6 cellular contexts compared by ENCODE assay signal in genomic region chr2:200863655-200864205, GRCh38. TPM values are rescaled to one million over a fixed set of nuclear protein-coding genes. Genes with fewer than 3 reads are reported as not detected.
DNase-seq lines count a peak whose midpoint lies in the region; ATAC-seq, FAIRE-seq and TF ChIP-seq lines count a peak whose summit lies in the region.

No MANE protein-coding gene starts in this region.

- no peak for TF ChIP-seq POLR2A in GM12891 (IDR thresholded peaks at IDR 0.05; ENCODE audit: low read depth, low read length)

- ATAC-seq in HG03342 (IDR thresholded peaks at IDR 0.05; ENCODE audit: unreplicated experiment) = peak; percentile 18
- no peak for ATAC-seq in left lobe of liver

- no peaks in the 10 kb centered on the region for H3K27me3 Mint-ChIP-seq in astrocyte (ENCODE audit: low read depth, unreplicated experiment)

- H3K27ac ChIP-seq in astrocyte (ENCODE audit: low read depth, low read length) (peak overlapping the region; percentile 99), muscle layer of duodenum (ENCODE audit: low read length) (peak overlapping the region; percentile 100)

- peak overlapping the region; percentile 98 for H3K4me3 Mint-ChIP-seq in astrocyte (ENCODE audit: unreplicated experiment)

- peak overlapping the region; percentile 99 for H3K27ac Mint-ChIP-seq in astrocyte (ENCODE audit: unreplicated experiment)

- no peaks in the 10 kb centered on the region for H3K9me3 Mint-ChIP-seq in astrocyte (ENCODE audit: unreplicated experiment)

- peak overlapping the region; percentile 83 for H2AFZ ChIP-seq in astrocyte (ENCODE audit: low read depth, low read length)

- H4K20me1 ChIP-seq in astrocyte (ENCODE audit: insufficient read depth, low read length) = peaks cover 54% of the 10 kb centered on the region

- peak overlapping the region; percentile 100 for H3K9ac ChIP-seq in astrocyte (ENCODE audit: low read length)

- H3K36me3 Mint-ChIP-seq in astrocyte (ENCODE audit: low read depth, unreplicated experiment) = peaks cover 12% of the 10 kb centered on the region

- H3K9me3 ChIP-seq in astrocyte (ENCODE audit: insufficient read depth, low read depth, low read length) (no peaks in the 10 kb centered on the region), muscle layer of duodenum (ENCODE audit: control insufficient read depth in 1 of 2, low read length in 2 of 2) (no peaks in the 10 kb centered on the region)

- no peak for DNase-seq in GM12891 (ENCODE audit: insufficient read length, low spot score)
- DNase-seq in astrocyte (ENCODE audit: low read depth) = peak; percentile 14
- no peak for DNase-seq in RCC 7860 (ENCODE audit: low spot score)
- no peak for DNase-seq in left lobe of liver (ENCODE audit: low spot score)

- no peak for FAIRE-seq in GM12891 (lab: Jason Lieb, UNC)
- FAIRE-seq in astrocyte (lab: Jason Lieb, UNC) = no peak
- no peak for FAIRE-seq in RCC 7860 (lab: Jason Lieb, UNC)

- H3K4me1 ChIP-seq in astrocyte (ENCODE audit: insufficient read depth, low read length) = peaks cover 37% of the 10 kb centered on the region
- H3K4me1 ChIP-seq in muscle layer of duodenum (ENCODE audit: control insufficient read depth in 1 of 2, insufficient read depth in 2 of 2, low read length in 2 of 2) = peaks cover 9 to 34% of the 10 kb centered on the region in 2 donors

- peaks cover 16% of the 10 kb centered on the region for H3K4me1 Mint-ChIP-seq in astrocyte (ENCODE audit: low read depth, unreplicated experiment)

- H3K36me3 ChIP-seq in astrocyte (ENCODE audit: insufficient read depth, low read length) (peaks cover 30% of the 10 kb centered on the region), muscle layer of duodenum (ENCODE audit: control insufficient read depth in 1 of 2, insufficient read depth in 2 of 2, low read length in 2 of 2) (peaks cover 16 to 29% of the 10 kb centered on the region in 2 donors)

- peak overlapping the region; percentile 100 for H3K4me3 ChIP-seq in astrocyte (ENCODE audit: insufficient read depth, low read depth, low read length)
- H3K4me3 ChIP-seq in muscle layer of duodenum (ENCODE audit: low read depth in 1 of 2, low read length in 2 of 2) = peak overlapping the region; percentile 87 to 99

- H3K27me3 ChIP-seq in astrocyte (ENCODE audit: insufficient read depth, low read length) (no peaks in the 10 kb centered on the region), muscle layer of duodenum (ENCODE audit: low read depth, low read length) (no peaks in the 10 kb centered on the region)

- TF ChIP-seq CTCF in astrocyte (IDR thresholded peaks at IDR 0.05; ENCODE audit: insufficient read depth, low read depth, low read length) = no peak

- H3K4me2 ChIP-seq in astrocyte (ENCODE audit: low read length) = peak overlapping the region; percentile 87

- H3K79me2 ChIP-seq in astrocyte (ENCODE audit: insufficient read depth, low read length) = peaks cover 61% of the 10 kb centered on the region

TF ChIP-seq in GM12891, 5 proteins besides CTCF, POLR2A, EP300 and RAD21:
- peak; percentile 56; the same call in 1 of the 2 replicates for TF ChIP-seq POU2F2 (IDR thresholded peaks at IDR 0.05; ENCODE audit: low read depth, low read length)
- TF ChIP-seq PAX5 (IDR thresholded peaks at IDR 0.05; ENCODE audit: insufficient read depth, low read length, severe bottlenecking) = no peak

RNA-seq across cellular contexts. Expression of gene CLK1, which starts 0.7 kb away (rescaled TPM):
- 42.5 TPM for polyA plus RNA-seq in GM12891 (2012; ENCODE audit: low read depth, missing spikeins)
- total RNA-seq in astrocyte (46.2 and 48.9 TPM in 2 replicates), left lobe of liver (45.6 TPM)

RNA-seq across cellular contexts. Expression of gene PPIL3, which starts 25.1 kb away (rescaled TPM):
- 61.1 TPM for polyA plus RNA-seq in GM12891 (2012; ENCODE audit: low read depth, missing spikeins)
- total RNA-seq in astrocyte (34.6 and 34.8 TPM in 2 replicates), left lobe of liver (19.3 TPM)

RNA-seq across cellular contexts. Expression of gene NIF3L1, which starts 25.4 kb away (rescaled TPM):
- 17.8 TPM for polyA plus RNA-seq in GM12891 (2012; ENCODE audit: low read depth, missing spikeins)
- 17.4 and 17.8 TPM in 2 replicates for total RNA-seq in astrocyte
- total RNA-seq in left lobe of liver = 11.6 TPM

RNA-seq across cellular contexts. Expression of gene BZW1, which starts 52.0 kb away (rescaled TPM):
- polyA plus RNA-seq in GM12891 (2012; ENCODE audit: low read depth, missing spikeins) = 167 TPM
- total RNA-seq in astrocyte = 311 and 322 TPM in 2 replicates
- 193 TPM for total RNA-seq in left lobe of liver
